Comparison of ENCODE assay signal across 19 cellular contexts in the genomic region with DNA sequence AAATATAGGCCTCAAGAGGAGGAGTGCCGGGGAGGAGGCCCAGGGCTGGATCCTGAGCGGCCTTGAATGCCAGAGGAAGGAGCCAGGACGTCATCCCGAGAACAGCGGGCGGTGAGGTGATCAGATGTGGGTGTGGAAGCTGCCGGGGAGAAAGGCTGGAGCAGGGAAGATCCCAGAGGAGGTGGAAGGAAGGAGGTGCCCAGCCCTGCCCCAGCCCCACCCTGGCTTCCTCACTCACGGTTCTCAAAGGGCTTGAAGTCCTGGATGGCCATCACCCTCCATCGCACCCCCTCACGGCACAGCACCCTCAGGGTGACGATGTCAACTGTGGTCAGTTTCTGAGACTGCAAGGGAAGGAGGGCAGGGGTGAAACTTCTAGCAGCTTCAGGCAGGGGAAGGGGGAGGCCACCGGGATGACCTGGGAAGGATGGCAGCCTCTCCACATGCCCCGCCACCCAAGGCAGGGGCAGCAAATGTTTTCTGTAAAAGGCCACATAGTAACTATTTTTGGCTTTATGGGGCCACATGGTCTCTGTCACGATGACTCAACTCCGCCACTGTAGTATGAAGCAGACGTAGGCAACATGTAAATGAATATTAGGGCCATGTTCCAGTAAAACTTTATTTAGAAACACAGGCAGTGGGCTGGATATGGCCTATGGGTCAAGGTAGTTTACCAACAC. TPM values are rescaled to one million over a fixed set of nuclear protein-coding genes. Genes with fewer than 3 reads are reported as not detected.
DNase-seq lines count a peak whose midpoint lies in the region; ATAC-seq and TF ChIP-seq lines count a peak whose summit lies in the region.
"Had no signal": no experiment of that assay in that cellular context is flagged by ENCODE, and none has a peak within 500 bp of the region (broad histone marks: within the 10 kb centered on the region; RNA-seq: fewer than 3 reads in every experiment).

No MANE protein-coding gene starts in this region.

- ATAC-seq in SK-N-SH treated with all-trans-retinoic acid at 6 μM for 48 hours: peak; percentile 39; the same call in 2 of the 3 replicates
- no peak for ATAC-seq in effector memory CD8-positive, alpha-beta T cell (replicated peaks)
- peak; percentile 39 for ATAC-seq in stimulated activated effector memory CD8-positive, alpha-beta T cell treated with anti-CD3 and anti-CD28 coated beads, Interleukin-12 subunit alpha, Interleukin-12 subunit beta, amount 100 ng/mL, for 72 hours
- ATAC-seq in GM18907 (IDR thresholded peaks at IDR 0.05; ENCODE audit: unreplicated experiment): no peak

- H3K9me3 Mint-ChIP-seq in activated naive CD4-positive, alpha-beta T cell treated with anti-CD3 and anti-CD28 coated beads for 36 hours: peaks cover 3% of the 10 kb centered on the region
- H3K9me3 Mint-ChIP-seq in effector memory CD8-positive, alpha-beta T cell: no peaks in the 10 kb centered on the region
- H3K9me3 Mint-ChIP-seq in stimulated activated effector memory CD8-positive, alpha-beta T cell treated with anti-CD3 and anti-CD28 coated beads, Interleukin-12 subunit alpha, Interleukin-12 subunit beta, amount 100 ng/mL, for 72 hours: no peaks in the 10 kb centered on the region
- H3K9me3 Mint-ChIP-seq in nephron progenitor cell: no peaks in the 10 kb centered on the region
- H3K9me3 Mint-ChIP-seq: endodermal cell, GM23338 had no signal

- peak overlapping the region; percentile 95 for H3K27ac Mint-ChIP-seq in activated naive CD4-positive, alpha-beta T cell treated with anti-CD3 and anti-CD28 coated beads for 36 hours
- H3K27ac Mint-ChIP-seq in effector memory CD8-positive, alpha-beta T cell: peak overlapping the region; percentile 92 to 96
- peak overlapping the region; percentile 97 for H3K27ac Mint-ChIP-seq in stimulated activated effector memory CD8-positive, alpha-beta T cell treated with anti-CD3 and anti-CD28 coated beads, Interleukin-12 subunit alpha, Interleukin-12 subunit beta, amount 100 ng/mL, for 72 hours
- H3K27ac Mint-ChIP-seq in nephron progenitor cell: no peak overlapping the region
- H3K27ac Mint-ChIP-seq: endodermal cell, GM23338 had no signal

- TF ChIP-seq CTCF in nephron progenitor cell (IDR thresholded peaks at IDR 0.05): no peak

- no peaks in the 10 kb centered on the region for H3K27me3 Mint-ChIP-seq in activated naive CD4-positive, alpha-beta T cell treated with anti-CD3 and anti-CD28 coated beads for 36 hours (ENCODE audit: low read depth)
- H3K27me3 Mint-ChIP-seq in effector memory CD8-positive, alpha-beta T cell: no peaks in the 10 kb centered on the region
- H3K27me3 Mint-ChIP-seq in nephron progenitor cell (ENCODE audit: low read depth, poor library complexity): peaks cover 31% of the 10 kb centered on the region

- DNase-seq in activated naive CD4-positive, alpha-beta T cell treated with anti-CD3 and anti-CD28 coated beads for 36 hours: peak; percentile 50
- DNase-seq in activated naive CD4-positive, alpha-beta T cell (lab: John Stamatoyannopoulos, UW): no peak
- no peak for DNase-seq in effector memory CD8-positive, alpha-beta T cell
- no peak for DNase-seq in stimulated activated effector memory CD8-positive, alpha-beta T cell treated with anti-CD3 and anti-CD28 coated beads, Interleukin-12 subunit alpha, Interleukin-12 subunit beta, amount 100 ng/mL, for 72 hours (ENCODE audit: low spot score in 2 of 2)
- DNase-seq in NCI-H510A treated with DMSO at 0.1 percent for 48 hours (lab: John Stamatoyannopoulos, UW) (no peak), nephron progenitor cell (no peak)
- DNase-seq: central memory CD4-positive, alpha-beta T cell; foreskin melanocyte; GF-D8; IMR-90; NCI-H146; NCI-H524 treated with DMSO at 0.1 percent for 48 hours had no signal

- CTCF ChIA-PET in activated naive CD4-positive, alpha-beta T cell treated with anti-CD3 and anti-CD28 coated beads for 36 hours (lab: Charles Lee): interaction anchor here (1.0 to 2.2 kb wide), 5 partner anchors 10 to 60 kb away, joined by 3 to 7 read pairs (median 5); partner anchors contain the start of gene IL2RB

- intact Hi-C loops in activated naive CD4-positive, alpha-beta T cell treated with anti-CD3 and anti-CD28 coated beads for 36 hours (cut with micrococcal nuclease): loop anchor here (1.0 kb wide), 3 partner anchors 9 to 23 kb away; no protein-coding TSS in a partner anchor

- H3K36me3 Mint-ChIP-seq in activated naive CD4-positive, alpha-beta T cell treated with anti-CD3 and anti-CD28 coated beads for 36 hours (ENCODE audit: low read depth): peaks cover 66% of the 10 kb centered on the region
- peaks cover 92% of the 10 kb centered on the region for H3K36me3 Mint-ChIP-seq in effector memory CD8-positive, alpha-beta T cell (ENCODE audit: insufficient read depth)
- peaks cover 100% of the 10 kb centered on the region for H3K36me3 Mint-ChIP-seq in stimulated activated effector memory CD8-positive, alpha-beta T cell treated with anti-CD3 and anti-CD28 coated beads, Interleukin-12 subunit alpha, Interleukin-12 subunit beta, amount 100 ng/mL, for 72 hours
- H3K36me3 Mint-ChIP-seq in nephron progenitor cell (ENCODE audit: low read depth): no peaks in the 10 kb centered on the region

- peaks cover 51% of the 10 kb centered on the region for H3K4me1 Mint-ChIP-seq in activated naive CD4-positive, alpha-beta T cell treated with anti-CD3 and anti-CD28 coated beads for 36 hours (ENCODE audit: low read depth)
- H3K4me1 Mint-ChIP-seq in effector memory CD8-positive, alpha-beta T cell (ENCODE audit: low read depth in 2 of 2): peaks cover 42 to 46% of the 10 kb centered on the region in 2 donors
- H3K4me1 Mint-ChIP-seq in stimulated activated effector memory CD8-positive, alpha-beta T cell treated with anti-CD3 and anti-CD28 coated beads, Interleukin-12 subunit alpha, Interleukin-12 subunit beta, amount 100 ng/mL, for 72 hours: peaks cover 88% of the 10 kb centered on the region
- H3K4me1 Mint-ChIP-seq in nephron progenitor cell: peaks cover 15% of the 10 kb centered on the region
- H3K4me1 Mint-ChIP-seq: endodermal cell, GM23338 had no signal

- H3K4me3 Mint-ChIP-seq in activated naive CD4-positive, alpha-beta T cell treated with anti-CD3 and anti-CD28 coated beads for 36 hours: peak overlapping the region; percentile 57
- H3K4me3 Mint-ChIP-seq in effector memory CD8-positive, alpha-beta T cell: no peak overlapping the region
- peak overlapping the region; percentile 62 for H3K4me3 Mint-ChIP-seq in stimulated activated effector memory CD8-positive, alpha-beta T cell treated with anti-CD3 and anti-CD28 coated beads, Interleukin-12 subunit alpha, Interleukin-12 subunit beta, amount 100 ng/mL, for 72 hours
- no peak overlapping the region for H3K4me3 Mint-ChIP-seq in nephron progenitor cell
- H3K4me3 Mint-ChIP-seq: endodermal cell, GM23338 had no signal

TF ChIP-seq in SK-N-SH treated with all-trans-retinoic acid at 6 μM for 48 hours, 23 proteins besides CTCF, POLR2A, EP300 and RAD21:
- no peak for TF ChIP-seq BACH2 (CRISPR knock-in tag; IDR thresholded peaks at IDR 0.05; ENCODE audit: borderline replicate concordance)
- TF ChIP-seq ZC3H10 (CRISPR knock-in tag; IDR thresholded peaks at IDR 0.05): no peak
- TF ChIP-seq ZFP3 (CRISPR knock-in tag; IDR thresholded peaks at IDR 0.05): no peak

RNA-seq across cellular contexts. Expression of gene IL2RB, which starts 10.7 kb away (rescaled TPM):
- 100 to 1,000 TPM; 126 to 134 TPM for total RNA-seq in activated naive CD4-positive, alpha-beta T cell treated with anti-CD3 and anti-CD28 coated beads for 36 hours
- total RNA-seq: IMR-90, lung microvascular endothelial cell had no signal

RNA-seq across cellular contexts. Expression of gene TMPRSS6, which starts 29.5 kb away (rescaled TPM):
- total RNA-seq in activated naive CD4-positive, alpha-beta T cell treated with anti-CD3 and anti-CD28 coated beads for 36 hours: 10 to 100 TPM; 10.7 to 10.9 TPM
- total RNA-seq: GM23338, IMR-90, lung microvascular endothelial cell, omental fat pad, subcutaneous adipose tissue had no signal

RNA-seq across cellular contexts. Expression of gene C1QTNF6, which starts 49.0 kb away (rescaled TPM):
- total RNA-seq in activated naive CD4-positive, alpha-beta T cell treated with anti-CD3 and anti-CD28 coated beads for 36 hours: 10 to 100 TPM; 13.4 to 13.6 TPM

Comparison
In these comparisons a context has a peak if more than half of its experiments do, and no peak if none do; other contexts are left out.
1. H3K4me3 Mint-ChIP-seq: peak in activated naive CD4-positive, alpha-beta T cell treated with anti-CD3 and anti-CD28 coated beads for 36 hours (single experiment) and stimulated activated effector memory CD8-positive, alpha-beta T cell treated with anti-CD3 and anti-CD28 coated beads, Interleukin-12 subunit alpha, Interleukin-12 subunit beta, amount 100 ng/mL, for 72 hours (single experiment); none in effector memory CD8-positive, alpha-beta T cell (0 of 2) and nephron progenitor cell (single experiment).
2. ATAC-seq: peak in SK-N-SH treated with all-trans-retinoic acid at 6 μM for 48 hours (single experiment) and stimulated activated effector memory CD8-positive, alpha-beta T cell treated with anti-CD3 and anti-CD28 coated beads, Interleukin-12 subunit alpha, Interleukin-12 subunit beta, amount 100 ng/mL, for 72 hours (single experiment); none in effector memory CD8-positive, alpha-beta T cell (single experiment) and GM18907 (single experiment).